In the genomic region with DNA sequence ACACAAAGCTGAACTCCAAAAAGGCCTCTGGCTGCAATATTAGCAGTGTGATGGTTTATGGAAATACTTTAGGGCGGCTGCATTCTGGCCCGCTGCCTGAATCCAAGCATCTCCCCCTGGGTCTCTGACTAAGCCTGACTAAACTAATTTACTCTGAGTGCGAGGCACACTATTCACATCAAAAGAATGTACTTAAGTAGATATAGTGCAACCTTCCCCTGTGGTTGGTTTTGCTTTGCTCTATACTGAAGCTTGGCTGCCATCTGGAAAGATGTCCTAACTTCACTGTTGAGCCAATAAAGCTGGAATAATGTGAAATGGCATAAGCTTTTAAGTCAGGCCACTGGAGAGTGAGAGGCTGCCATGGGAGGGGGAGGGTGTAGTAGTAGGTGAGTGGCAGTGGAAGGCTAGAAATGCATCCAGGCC, we compare ENCODE assay signal across 11 cellular contexts.
DNase-seq lines count a peak whose midpoint lies in the region; ATAC-seq and TF ChIP-seq lines count a peak whose summit lies in the region.
"Had no signal": no experiment of that assay in that cellular context is flagged by ENCODE, and none has a peak within 500 bp of the region (broad histone marks: within the 10 kb centered on the region; RNA-seq: fewer than 3 reads in every experiment).

No MANE protein-coding gene starts in this region.

- peak overlapping the region; percentile 20 for H2AFZ ChIP-seq in mammary epithelial cell (ENCODE audit: low read depth, low read length)

- WGBS in heart right ventricle, 2 donors, result 71 to 74% methylated on average over 3 of the region's 3 CpGs
- WGBS in mammary epithelial cell (ENCODE audit: low coverage, missing lambda C conversion rate), result 0% methylated on average over 3 of the region's 3 CpGs
- WGBS in lower leg skin, 2 donors, result 16 to 30% methylated on average over 3 of the region's 3 CpGs

- H3K27ac ChIP-seq in heart right ventricle, result no peak overlapping the region
- H3K27ac ChIP-seq in mammary epithelial cell (ENCODE audit: insufficient read depth, low read depth, low read length), result peak overlapping the region; percentile 39
- H3K27ac ChIP-seq: thyroid gland had no signal

- H3K9me3 ChIP-seq in heart right ventricle (peaks cover 0 to 19% (median 0%) of the 10 kb centered on the region in 11 donors), mammary epithelial cell (replicated peaks; ENCODE audit: insufficient read depth, low read length) (peaks cover 9% of the 10 kb centered on the region)
- H3K9me3 ChIP-seq: thyroid gland had no signal

- no peaks in the 10 kb centered on the region for H3K79me2 ChIP-seq in mammary epithelial cell (ENCODE audit: insufficient read depth, low read length)

- CTCF ChIA-PET in mammary epithelial cell (lab: Charles Lee; ENCODE audit: low non-redundant PET), result no interaction called here

- H3K36me3 ChIP-seq in heart right ventricle, result no peaks in the 10 kb centered on the region
- no peaks in the 10 kb centered on the region for H3K36me3 ChIP-seq in mammary epithelial cell (ENCODE audit: insufficient read depth, low read length)
- H3K36me3 ChIP-seq: thyroid gland had no signal

- peak; percentile 9 to 15 for DNase-seq in heart right ventricle
- DNase-seq in Right ventricle myocardium inferior (ENCODE audit: missing footprints), result no peak
- DNase-seq in mammary epithelial cell, result peak; percentile 93
- peak; percentile 40 to 89 for DNase-seq in lower leg skin (ENCODE audit: low spot score in 2 of 2)
- no peak for DNase-seq in NCI-H2196 treated with DMSO at 0.1 percent for 48 hours (lab: John Stamatoyannopoulos, UW; ENCODE audit: unreplicated experiment)
- DNase-seq in UCSD-AML1 (lab: John Stamatoyannopoulos, UW; ENCODE audit: unreplicated experiment), result no peak
- DNase-seq: NCI-H1436, T-cell had no signal

- TF ChIP-seq CTCF in heart right ventricle (IDR thresholded peaks at IDR 0.05) (no peak), mammary epithelial cell (conservative IDR thresholded peaks at IDR 0.05 in 1 of 2, IDR thresholded peaks at IDR 0.05 in 1 of 2; ENCODE audit: extremely low read depth in 1 of 2, insufficient read depth in 1 of 2, low read depth in 1 of 2, low read length in 2 of 2) (no peak), lower leg skin (IDR thresholded peaks at IDR 0.05) (no peak)

- no peak overlapping the region for H3K9ac ChIP-seq in mammary epithelial cell (ENCODE audit: insufficient read depth, low read length)

- no TSS peak for BruUV-seq in mammary epithelial cell (replicated peaks; lab: Mats Ljungman, UMichigan)

- no peak for TF ChIP-seq POLR2A in lower leg skin (IDR thresholded peaks at IDR 0.05)

- H3K4me3 ChIP-seq in heart right ventricle (no peak overlapping the region), mammary epithelial cell (replicated peaks in 1 of 3; ENCODE audit: insufficient read depth in 1 of 3, low read depth in 2 of 3, low read length in 3 of 3) (no peak overlapping the region), lower leg skin (ENCODE audit: low read depth, poor library complexity, severe bottlenecking) (no peak overlapping the region)
- H3K4me3 ChIP-seq: thyroid gland had no signal

- H4K20me1 ChIP-seq in mammary epithelial cell (ENCODE audit: insufficient read depth, low read length), result no peaks in the 10 kb centered on the region

- in situ Hi-C loops in mammary epithelial cell (cut with MboI; ENCODE audit: low sequenced_read_pairs in 2 of 2), result no loop called here

- intact Hi-C loops in heart right ventricle (cut with DNase I), result no loop called here
- intact Hi-C loops in Right ventricle myocardium inferior (cut with DNase I), result no loop called here
- intact Hi-C loops in mammary epithelial cell (cut with micrococcal nuclease), result loop anchor here (1.0 to 10.0 kb wide), 2 partner anchors 31 to 114 kb away; no protein-coding TSS in a partner anchor
- intact Hi-C loops in lower leg skin (cut with DNase I; ENCODE audit: low total_unique reads), result no loop called here

- no peaks in the 10 kb centered on the region for H3K27me3 ChIP-seq in heart right ventricle
- no peaks in the 10 kb centered on the region for H3K27me3 ChIP-seq in mammary epithelial cell (ENCODE audit: insufficient read depth, low read length)
- H3K27me3 ChIP-seq: thyroid gland had no signal

- H3K4me1 ChIP-seq in heart right ventricle, result no peaks in the 10 kb centered on the region
- peaks cover 22% of the 10 kb centered on the region for H3K4me1 ChIP-seq in mammary epithelial cell (ENCODE audit: insufficient read depth, low read length)

- ATAC-seq in heart right ventricle, result peak in 3 of 8 donors; percentile 37 to 85 (median 46)
- no peak for ATAC-seq in Right ventricle myocardium inferior
- ATAC-seq in HG03521 (IDR thresholded peaks at IDR 0.05; ENCODE audit: unreplicated experiment), result no peak
- no peak for ATAC-seq in HG03175 (IDR thresholded peaks at IDR 0.05; ENCODE audit: unreplicated experiment)
- ATAC-seq: T-cell had no signal

- dilution Hi-C loops in mammary epithelial cell (cut with HindIII; ENCODE audit: low sequenced_read_pairs), result no loop called here

- peak overlapping the region; percentile 61 for H3K4me2 ChIP-seq in mammary epithelial cell (ENCODE audit: insufficient read depth, low read depth, low read length)

Comparison
In these comparisons a context has a peak if more than half of its experiments do, and no peak if none do; other contexts are left out.
1. DNase-seq: peak in heart right ventricle (2 of 2), mammary epithelial cell (single experiment) and lower leg skin (2 of 2); none in Right ventricle myocardium inferior (single experiment), NCI-H2196 treated with DMSO at 0.1 percent for 48 hours (single experiment) and UCSD-AML1 (single experiment).